In genomic region chr11:28727254-28727653, GRCh38 we compare ENCODE assay signal across 18 cellular contexts.
DNase-seq lines count a peak whose midpoint lies in the region; ATAC-seq and TF ChIP-seq lines count a peak whose summit lies in the region.
"Had no signal": no experiment of that assay in that cellular context is flagged by ENCODE, and none has a peak within 500 bp of the region (broad histone marks: within the 10 kb centered on the region; RNA-seq: fewer than 3 reads in every experiment).

No MANE protein-coding gene starts in this region.

- no peak overlapping the region for H2AFZ ChIP-seq in mammary epithelial cell (ENCODE audit: low read depth, low read length)
- H2AFZ ChIP-seq in PC-9 = no peak overlapping the region

- no peaks in the 10 kb centered on the region for H4K20me1 ChIP-seq in mammary epithelial cell (ENCODE audit: insufficient read depth, low read length)
- no peaks in the 10 kb centered on the region for H4K20me1 ChIP-seq in PC-9 (ENCODE audit: insufficient read depth)

- peak; percentile 41 for ATAC-seq in left lung
- ATAC-seq: A549, Panc1 had no signal

- peak; percentile 91 for DNase-seq in EH (ENCODE audit: low read depth)
- peak; percentile 23 for DNase-seq in RPMI7951 (ENCODE audit: low read depth)
- DNase-seq in choroid plexus epithelial cell (ENCODE audit: low read depth) = peak; percentile 17
- no peak for DNase-seq in left lung
- DNase-seq in activated effector memory CD4-positive, alpha-beta T cell treated with anti-CD3 and anti-CD28 coated beads, Interleukin-2, amount 50 U/mL, for 16 hours = no peak
- DNase-seq in mammary epithelial cell = no peak
- no peak for DNase-seq in SKM-1 treated with dmso at 0.1 percent for 144 hours (lab: John Stamatoyannopoulos, UW; ENCODE audit: unreplicated experiment)
- no peak for DNase-seq in PC-9
- DNase-seq: Calu3; CD4-positive, alpha-beta T cell; DMS79 treated with DMSO at 0.1 percent for 48 hours; GF-D8; HCEC 1CT; NCI-H1048; NCI-H748 treated with DMSO at 0.1 percent for 48 hours; Right ventricle myocardium superior had no signal

- in situ Hi-C loops in mammary epithelial cell (cut with MboI; ENCODE audit: low sequenced_read_pairs in 2 of 2) = no loop called here

- H3K4me1 ChIP-seq in left lung (no peaks in the 10 kb centered on the region), mammary epithelial cell (ENCODE audit: insufficient read depth, low read length) (peaks cover 6% of the 10 kb centered on the region), PC-9 (replicated peaks; ENCODE audit: insufficient read depth) (no peaks in the 10 kb centered on the region)
- H3K4me1 ChIP-seq: A549 had no signal

- 60% methylated on average over 3 of the region's 3 CpGs for WGBS in mammary epithelial cell (ENCODE audit: low coverage, missing lambda C conversion rate)

- no peaks in the 10 kb centered on the region for H3K9me2 ChIP-seq in PC-9 (ENCODE audit: insufficient read depth)

- CTCF ChIA-PET in mammary epithelial cell (lab: Charles Lee; ENCODE audit: low non-redundant PET) = no interaction called here
- CTCF ChIA-PET in PC-9 (lab: Charles Lee) = no interaction called here

- intact Hi-C loops in left lung (cut with DNase I) (no loop called here), mammary epithelial cell (cut with micrococcal nuclease) (no loop called here), PC-9 (cut with micrococcal nuclease; ENCODE audit: unreplicated experiment) (no loop called here)

- H3K4me2 ChIP-seq in mammary epithelial cell (ENCODE audit: insufficient read depth, low read depth, low read length) (no peak overlapping the region), PC-9 (no peak overlapping the region)
- H3K4me2 ChIP-seq: A549 had no signal

- no peaks in the 10 kb centered on the region for H3K79me2 ChIP-seq in mammary epithelial cell (ENCODE audit: insufficient read depth, low read length)
- H3K79me2 ChIP-seq in PC-9 (ENCODE audit: low read depth) = no peaks in the 10 kb centered on the region

- no peak overlapping the region for H3K9ac ChIP-seq in mammary epithelial cell (ENCODE audit: insufficient read depth, low read length)

- H3K27ac ChIP-seq in left lung (no peak overlapping the region), mammary epithelial cell (ENCODE audit: insufficient read depth, low read depth, low read length) (no peak overlapping the region), PC-9 (no peak overlapping the region)

- H3K36me3 ChIP-seq in left lung = no peaks in the 10 kb centered on the region
- H3K36me3 ChIP-seq in mammary epithelial cell (ENCODE audit: insufficient read depth, low read length) = no peaks in the 10 kb centered on the region
- H3K36me3 ChIP-seq in PC-9 (ENCODE audit: low read depth) = no peaks in the 10 kb centered on the region

- POLR2A ChIA-PET in PC-9 (lab: Charles Lee; ENCODE audit: unreplicated experiment) = no interaction called here

- no peak for TF ChIP-seq CTCF in choroid plexus epithelial cell (conservative IDR thresholded peaks at IDR 0.05; ENCODE audit: low read depth, low read length)
- no peak for TF ChIP-seq CTCF in left lung (IDR thresholded peaks at IDR 0.05)
- TF ChIP-seq CTCF in mammary epithelial cell (conservative IDR thresholded peaks at IDR 0.05 in 1 of 2, IDR thresholded peaks at IDR 0.05 in 1 of 2; ENCODE audit: extremely low read depth in 1 of 2, insufficient read depth in 1 of 2, low read depth in 1 of 2, low read length in 2 of 2) = no peak
- TF ChIP-seq CTCF in PC-9 (conservative IDR thresholded peaks at IDR 0.05) = no peak

- H3K9me3 ChIP-seq in left lung (no peaks in the 10 kb centered on the region), mammary epithelial cell (replicated peaks; ENCODE audit: insufficient read depth, low read length) (no peaks in the 10 kb centered on the region), PC-9 (ENCODE audit: insufficient read depth, low read depth) (no peaks in the 10 kb centered on the region)
- H3K9me3 ChIP-seq: A549 had no signal

- dilution Hi-C loops in mammary epithelial cell (cut with HindIII; ENCODE audit: low sequenced_read_pairs) = no loop called here

- H3F3A ChIP-seq in PC-9 (ENCODE audit: insufficient read depth, low read depth) = no peaks in the 10 kb centered on the region

- no peaks in the 10 kb centered on the region for H3K27me3 ChIP-seq in left lung
- no peaks in the 10 kb centered on the region for H3K27me3 ChIP-seq in mammary epithelial cell (ENCODE audit: insufficient read depth, low read length)
- H3K27me3 ChIP-seq in PC-9 (ENCODE audit: insufficient read depth, low read depth) = no peaks in the 10 kb centered on the region

- no peak overlapping the region for H3K4me3 ChIP-seq in choroid plexus epithelial cell (ENCODE audit: low read depth, low read length)
- no peak overlapping the region for H3K4me3 ChIP-seq in left lung
- no peak overlapping the region for H3K4me3 ChIP-seq in mammary epithelial cell (replicated peaks in 1 of 3; ENCODE audit: insufficient read depth in 1 of 3, low read depth in 2 of 3, low read length in 3 of 3)
- H3K4me3 ChIP-seq in PC-9 = no peak overlapping the region
- H3K4me3 ChIP-seq: A549 had no signal

- BruUV-seq in mammary epithelial cell (replicated peaks; lab: Mats Ljungman, UMichigan) (no TSS peak), PC-9 (replicated peaks; lab: Mats Ljungman, UMichigan) (no TSS peak)

Comparison
In these comparisons a context has a peak if more than half of its experiments do, and no peak if none do; other contexts are left out.
1. DNase-seq: peak in EH (single experiment), RPMI7951 (single experiment) and choroid plexus epithelial cell (single experiment); none in left lung (0 of 2), activated effector memory CD4-positive, alpha-beta T cell treated with anti-CD3 and anti-CD28 coated beads, Interleukin-2, amount 50 U/mL, for 16 hours (single experiment), mammary epithelial cell (single experiment), SKM-1 treated with dmso at 0.1 percent for 144 hours (single experiment) and PC-9 (0 of 2).